Comparison of ENCODE assay signal across 18 cellular contexts in the genomic region with DNA sequence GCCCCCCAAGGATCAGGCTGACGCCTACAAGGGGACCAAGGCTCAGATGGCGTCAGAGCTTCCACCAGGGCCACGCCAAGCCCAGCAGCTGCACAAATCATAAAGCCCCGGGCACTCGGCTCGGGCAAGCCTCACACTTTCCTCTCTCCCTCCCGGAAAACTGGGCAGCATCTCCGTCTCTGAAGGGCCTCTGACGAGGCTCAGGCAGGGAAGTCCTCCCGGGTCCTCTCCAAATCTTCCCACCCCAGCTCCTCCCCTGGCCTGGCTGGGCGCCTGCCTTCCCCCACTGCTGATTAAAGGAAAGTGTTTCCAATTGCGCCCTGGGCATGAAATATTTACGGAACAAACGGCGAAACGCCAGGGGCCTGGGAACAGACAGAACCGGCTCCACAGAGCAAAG. TPM values are rescaled to one million over a fixed set of nuclear protein-coding genes. Genes with fewer than 3 reads are reported as not detected.
A peak's percentile ranks its signal among the peaks of the same experiment; 100 is the strongest.
DNase-seq lines count a peak whose midpoint lies in the region; ATAC-seq, FAIRE-seq and TF ChIP-seq lines count a peak whose summit lies in the region.
"Had no signal": no experiment of that assay in that cellular context is flagged by ENCODE, and none has a peak within 500 bp of the region (broad histone marks: within the 10 kb centered on the region; RNA-seq: fewer than 3 reads in every experiment).

No MANE protein-coding gene starts in this region.

- in situ Hi-C loops in GM13976 (cut with MboI; ENCODE audit: low sequenced_read_pairs, unreplicated experiment) = no loop called here

- TF ChIP-seq CTCF in keratinocyte (optimal IDR thresholded peaks at IDR 0.05 in 1 of 3, IDR thresholded peaks at IDR 0.05 in 1 of 3, conservative IDR thresholded peaks at IDR 0.05 in 1 of 3; ENCODE audit: extremely low read depth in 1 of 3, insufficient read depth in 2 of 3, low read length in 3 of 3) (no peak), GM10266 (IDR thresholded peaks at IDR 0.05; ENCODE audit: control insufficient read depth, insufficient read depth, low read depth, missing control alignments) (no peak), GM13976 (IDR thresholded peaks at IDR 0.05; ENCODE audit: borderline replicate concordance, control extremely low read depth, extremely low read depth, insufficient read depth, missing control alignments) (no peak)

- peaks cover 47% of the 10 kb centered on the region for H3K79me2 ChIP-seq in keratinocyte (ENCODE audit: control insufficient read depth, insufficient read depth, low read length)

- H3K27me3 ChIP-seq in keratinocyte (ENCODE audit: control insufficient read depth, extremely low read depth, insufficient read depth, low read length) (no peaks in the 10 kb centered on the region), stomach smooth muscle (ENCODE audit: control insufficient read depth in 1 of 2, insufficient read depth in 2 of 2, low read length in 2 of 2) (no peaks in the 10 kb centered on the region)
- H3K27me3 ChIP-seq: upper lobe of right lung had no signal

- intact Hi-C loops in activated CD4-positive, alpha-beta T cell treated with anti-CD3 and anti-CD28 coated beads, Interleukin-2, amount 10 ng/mL, durations not matched to agents 24 days and 14 days (cut with micrococcal nuclease) = loop anchor here (5.0 to 10.0 kb wide), 2 partner anchors 418 to 471 kb away; partner anchors contain the start of gene ZNF778

- no peaks in the 10 kb centered on the region for H3K27me3 Mint-ChIP-seq in activated CD4-positive, alpha-beta T cell treated with anti-CD3 and anti-CD28 coated beads, Interleukin-2, amount 10 ng/mL, durations not matched to agents 7 days and 5 days
- H3K27me3 Mint-ChIP-seq in activated CD4-positive, alpha-beta T cell treated with anti-CD3 and anti-CD28 coated beads, Interleukin-2, amount 10 ng/mL, durations not matched to agents 24 days and 14 days = no peaks in the 10 kb centered on the region
- no peaks in the 10 kb centered on the region for H3K27me3 Mint-ChIP-seq in activated T-helper 17 cell treated with anti-CD3 and anti-CD28 coated beads, Interleukin-2, amount 50 U/mL, for 72 hours

- no peak overlapping the region for H3K27ac ChIP-seq in keratinocyte (ENCODE audit: control insufficient read depth, insufficient read depth, low read length)
- peak overlapping the region; percentile 86 for H3K27ac ChIP-seq in stomach smooth muscle (ENCODE audit: low read length)
- H3K27ac ChIP-seq: upper lobe of right lung had no signal

- H4K20me1 ChIP-seq in keratinocyte (ENCODE audit: control insufficient read depth, extremely low read depth, insufficient read depth, low read length) = peaks cover 33% of the 10 kb centered on the region

- H3K4me1 ChIP-seq in keratinocyte (ENCODE audit: control insufficient read depth, extremely low read depth, insufficient read depth, low read length) (peaks cover 4% of the 10 kb centered on the region), stomach smooth muscle (ENCODE audit: control insufficient read depth, insufficient read depth, low read length) (peaks cover 58% of the 10 kb centered on the region)

- DNase-seq in activated CD4-positive, alpha-beta T cell treated with anti-CD3 and anti-CD28 coated beads, Interleukin-2, amount 10 ng/mL, durations not matched to agents 7 days and 5 days = no peak
- DNase-seq in activated CD4-positive, alpha-beta T cell treated with anti-CD3 and anti-CD28 coated beads, Interleukin-2, amount 10 ng/mL, durations not matched to agents 24 days and 14 days = no peak
- DNase-seq in keratinocyte (ENCODE audit: low read depth, low spot score) (no peak), GM10266 (ENCODE audit: extremely low spot score) (no peak), GM13976 (ENCODE audit: low spot score) (no peak)
- DNase-seq: activated CD4-positive, alpha-beta T cell treated with anti-CD3 and anti-CD28 coated beads for 48 hours; activated effector memory CD4-positive, alpha-beta T cell treated with anti-CD3 and anti-CD28 coated beads, Interleukin-2, amount 50 U/mL, for 16 hours; DMS79; lower lobe of right lung; MV-4-11; NCI-H226; occipital lobe; upper lobe of right lung had no signal

- H3K4me3 Mint-ChIP-seq in activated CD4-positive, alpha-beta T cell treated with anti-CD3 and anti-CD28 coated beads, Interleukin-2, amount 10 ng/mL, durations not matched to agents 7 days and 5 days = no peak overlapping the region
- H3K4me3 Mint-ChIP-seq in activated CD4-positive, alpha-beta T cell treated with anti-CD3 and anti-CD28 coated beads, Interleukin-2, amount 10 ng/mL, durations not matched to agents 24 days and 14 days = no peak overlapping the region
- peak overlapping the region; percentile 11 for H3K4me3 Mint-ChIP-seq in activated T-helper 17 cell treated with anti-CD3 and anti-CD28 coated beads, Interleukin-2, amount 50 U/mL, for 72 hours

- POLR2A ChIA-PET in activated CD4-positive, alpha-beta T cell treated with anti-CD3 and anti-CD28 coated beads, Interleukin-2, amount 10 ng/mL, durations not matched to agents 7 days and 5 days (lab: Charles Lee) = no interaction called here

- peak overlapping the region; percentile 3 for H3K9ac ChIP-seq in keratinocyte (ENCODE audit: control insufficient read depth, extremely low read depth, insufficient read depth, low read length)
- H3K9ac ChIP-seq in stomach smooth muscle (ENCODE audit: low read length in 2 of 2) = peak overlapping the region; percentile 36 to 51

- no peaks in the 10 kb centered on the region for H3K9me1 ChIP-seq in keratinocyte (ENCODE audit: control insufficient read depth, extremely low read depth, insufficient read depth, low read length)

- no peak overlapping the region for H2AFZ ChIP-seq in keratinocyte (ENCODE audit: control insufficient read depth, low read length)

- no peak for ATAC-seq in activated T-helper 17 cell treated with anti-CD3 and anti-CD28 coated beads, Interleukin-2, amount 50 U/mL, for 72 hours (replicated peaks)
- ATAC-seq in GM21360 (IDR thresholded peaks at IDR 0.05; ENCODE audit: unreplicated experiment) = no peak
- ATAC-seq: lower lobe of right lung, upper lobe of right lung had no signal

- CTCF ChIA-PET in activated CD4-positive, alpha-beta T cell treated with anti-CD3 and anti-CD28 coated beads, Interleukin-2, amount 10 ng/mL, durations not matched to agents 7 days and 5 days (lab: Charles Lee) = interaction anchor here (1.0 to 3.8 kb wide), 4 partner anchors 8 to 37 kb away, joined by 3 to 26 read pairs (median 4); no protein-coding TSS in a partner anchor

- H3K36me3 ChIP-seq in keratinocyte (ENCODE audit: control insufficient read depth in 2 of 2, extremely low read depth in 1 of 2, insufficient read depth in 2 of 2, low read length in 2 of 2) (peaks cover 18 to 24% of the 10 kb centered on the region in 2 experiments), stomach smooth muscle (ENCODE audit: control insufficient read depth in 2 of 2, insufficient read depth in 2 of 2, low read length in 2 of 2) (peaks cover 0 to 2% of the 10 kb centered on the region in 2 donors)
- H3K36me3 ChIP-seq: upper lobe of right lung had no signal

- no peaks in the 10 kb centered on the region for H3K9me3 ChIP-seq in keratinocyte (ENCODE audit: control insufficient read depth, low read depth, low read length)
- no peaks in the 10 kb centered on the region for H3K9me3 ChIP-seq in stomach smooth muscle (ENCODE audit: control insufficient read depth in 2 of 2, low read length in 2 of 2)
- H3K9me3 ChIP-seq: lower lobe of right lung, upper lobe of right lung had no signal

- peak overlapping the region; percentile 90 for H3K27ac Mint-ChIP-seq in activated CD4-positive, alpha-beta T cell treated with anti-CD3 and anti-CD28 coated beads, Interleukin-2, amount 10 ng/mL, durations not matched to agents 7 days and 5 days
- no peak overlapping the region for H3K27ac Mint-ChIP-seq in activated CD4-positive, alpha-beta T cell treated with anti-CD3 and anti-CD28 coated beads, Interleukin-2, amount 10 ng/mL, durations not matched to agents 24 days and 14 days
- H3K27ac Mint-ChIP-seq in activated T-helper 17 cell treated with anti-CD3 and anti-CD28 coated beads, Interleukin-2, amount 50 U/mL, for 72 hours = no peak overlapping the region

- FAIRE-seq in keratinocyte (lab: Jason Lieb, UNC) = no peak
- FAIRE-seq: bronchial epithelial cell, GM12878 had no signal

- no peak overlapping the region for H3K4me2 ChIP-seq in keratinocyte (ENCODE audit: control insufficient read depth, extremely low read depth, insufficient read depth, low read depth, low read length)

- H3K4me1 Mint-ChIP-seq in activated CD4-positive, alpha-beta T cell treated with anti-CD3 and anti-CD28 coated beads, Interleukin-2, amount 10 ng/mL, durations not matched to agents 7 days and 5 days = peaks cover 36% of the 10 kb centered on the region
- H3K4me1 Mint-ChIP-seq in activated CD4-positive, alpha-beta T cell treated with anti-CD3 and anti-CD28 coated beads, Interleukin-2, amount 10 ng/mL, durations not matched to agents 24 days and 14 days = peaks cover 23% of the 10 kb centered on the region
- H3K4me1 Mint-ChIP-seq in activated T-helper 17 cell treated with anti-CD3 and anti-CD28 coated beads, Interleukin-2, amount 50 U/mL, for 72 hours = peaks cover 5% of the 10 kb centered on the region

- H3K36me3 Mint-ChIP-seq in activated CD4-positive, alpha-beta T cell treated with anti-CD3 and anti-CD28 coated beads, Interleukin-2, amount 10 ng/mL, durations not matched to agents 7 days and 5 days (ENCODE audit: low read depth) = peaks cover 3% of the 10 kb centered on the region
- H3K36me3 Mint-ChIP-seq in activated CD4-positive, alpha-beta T cell treated with anti-CD3 and anti-CD28 coated beads, Interleukin-2, amount 10 ng/mL, durations not matched to agents 24 days and 14 days (ENCODE audit: low read depth) = peaks cover 5% of the 10 kb centered on the region
- peaks cover 2% of the 10 kb centered on the region for H3K36me3 Mint-ChIP-seq in activated T-helper 17 cell treated with anti-CD3 and anti-CD28 coated beads, Interleukin-2, amount 50 U/mL, for 72 hours (ENCODE audit: low read depth)

- H3K4me3 ChIP-seq in keratinocyte (ENCODE audit: control insufficient read depth in 2 of 3, extremely low read depth in 1 of 3, insufficient read depth in 2 of 3, low read depth in 1 of 3, low read length in 3 of 3) = no peak overlapping the region
- peak overlapping the region in 1 of 2 donors; percentile 15 for H3K4me3 ChIP-seq in stomach smooth muscle (ENCODE audit: low read length in 2 of 2)
- H3K4me3 ChIP-seq: GM12878, lower lobe of right lung, upper lobe of right lung had no signal

- no peaks in the 10 kb centered on the region for H3K9me3 Mint-ChIP-seq in activated CD4-positive, alpha-beta T cell treated with anti-CD3 and anti-CD28 coated beads, Interleukin-2, amount 10 ng/mL, durations not matched to agents 7 days and 5 days
- H3K9me3 Mint-ChIP-seq in activated CD4-positive, alpha-beta T cell treated with anti-CD3 and anti-CD28 coated beads, Interleukin-2, amount 10 ng/mL, durations not matched to agents 24 days and 14 days = no peaks in the 10 kb centered on the region
- no peaks in the 10 kb centered on the region for H3K9me3 Mint-ChIP-seq in activated T-helper 17 cell treated with anti-CD3 and anti-CD28 coated beads, Interleukin-2, amount 50 U/mL, for 72 hours

- dilution Hi-C loops in keratinocyte (cut with MboI; ENCODE audit: extremely low pct_ligation_motif_present, low sequenced_read_pairs) = no loop called here

RNA-seq across cellular contexts. Expression of gene PIEZO1, which starts 38.5 kb away (rescaled TPM):
- total RNA-seq in activated CD4-positive, alpha-beta T cell treated with anti-CD3 and anti-CD28 coated beads, Interleukin-2, amount 10 ng/mL, durations not matched to agents 7 days and 5 days = 100 to 1,000 TPM; 239 to 303 TPM
- 219 and 226 TPM in 2 replicates for total RNA-seq in activated CD4-positive, alpha-beta T cell treated with anti-CD3 and anti-CD28 coated beads, Interleukin-2, amount 10 ng/mL, durations not matched to agents 24 days and 14 days
- 100 to 1,000 TPM; 197 to 326 TPM for total RNA-seq in activated T-helper 17 cell treated with anti-CD3 and anti-CD28 coated beads, Interleukin-2, amount 50 U/mL, for 72 hours
- polyA plus RNA-seq in keratinocyte = 62.8 to 136 TPM (median 120 TPM) in 3 replicates
- polyA plus RNA-seq in keratinocyte (2011; ENCODE audit: low read depth) = 56.5 TPM
- 29.9 and 72.0 TPM in 2 replicates for polyA plus RNA-seq in keratinocyte (2011; cell fraction: cytosol; rRNA removed)
- 489 and 583 TPM in 2 replicates for polyA plus RNA-seq in keratinocyte (2011; cell fraction: nucleus; rRNA removed)
- polyA plus RNA-seq in keratinocyte (2012; ENCODE audit: low replicate concordance) = 161 and 179 TPM in 2 replicates
- polyA minus RNA-seq in keratinocyte = 202 to 895 TPM (median 206 TPM) in 3 replicates
- 161 TPM for polyA minus RNA-seq in keratinocyte (2011; cell fraction: cytosol; rRNA and poly(A)+ RNA removed)
- polyA minus RNA-seq in keratinocyte (2011; cell fraction: nucleus; rRNA and poly(A)+ RNA removed) = 459 and 543 TPM in 2 replicates

RNA-seq across cellular contexts. Expression of gene CTU2, which starts 40.2 kb away (rescaled TPM):
- 10 to 100 TPM; 20.5 to 27.2 TPM for total RNA-seq in activated CD4-positive, alpha-beta T cell treated with anti-CD3 and anti-CD28 coated beads, Interleukin-2, amount 10 ng/mL, durations not matched to agents 7 days and 5 days
- 68.8 and 69.9 TPM in 2 replicates for total RNA-seq in activated CD4-positive, alpha-beta T cell treated with anti-CD3 and anti-CD28 coated beads, Interleukin-2, amount 10 ng/mL, durations not matched to agents 24 days and 14 days
- 10 to 100 TPM; 19.8 to 31.8 TPM for total RNA-seq in activated T-helper 17 cell treated with anti-CD3 and anti-CD28 coated beads, Interleukin-2, amount 50 U/mL, for 72 hours
- polyA plus RNA-seq in keratinocyte = 6.3 to 10.0 TPM (median 7.4 TPM) in 3 replicates
- polyA plus RNA-seq in keratinocyte (2011; ENCODE audit: low read depth) = 13.6 TPM
- polyA plus RNA-seq in keratinocyte (2011; cell fraction: cytosol; rRNA removed) = 2.6 and 8.7 TPM in 2 replicates
- 8.2 and 11.1 TPM in 2 replicates for polyA plus RNA-seq in keratinocyte (2011; cell fraction: nucleus; rRNA removed)
- polyA plus RNA-seq in keratinocyte (2012; ENCODE audit: low replicate concordance) = 12.3 and 14.6 TPM in 2 replicates
- 5.0 to 9.6 TPM (median 5.2 TPM) in 3 replicates for polyA minus RNA-seq in keratinocyte
- 29.7 TPM for polyA minus RNA-seq in keratinocyte (2011; cell fraction: cytosol; rRNA and poly(A)+ RNA removed)
- 6.5 and 7.2 TPM in 2 replicates for polyA minus RNA-seq in keratinocyte (2011; cell fraction: nucleus; rRNA and poly(A)+ RNA removed)

RNA-seq across cellular contexts. Expression of gene RNF166, which starts 40.3 kb away (rescaled TPM):
- 100 to 1,000 TPM; 214 to 234 TPM for total RNA-seq in activated CD4-positive, alpha-beta T cell treated with anti-CD3 and anti-CD28 coated beads, Interleukin-2, amount 10 ng/mL, durations not matched to agents 7 days and 5 days
- total RNA-seq in activated CD4-positive, alpha-beta T cell treated with anti-CD3 and anti-CD28 coated beads, Interleukin-2, amount 10 ng/mL, durations not matched to agents 24 days and 14 days = 47.3 and 49.7 TPM in 2 replicates
- total RNA-seq in activated T-helper 17 cell treated with anti-CD3 and anti-CD28 coated beads, Interleukin-2, amount 50 U/mL, for 72 hours = 100 to 1,000 TPM in 1 of 2 donors, 10 to 100 TPM in 1; 57.1 to 119 TPM
- 3.2 to 4.7 TPM (median 3.4 TPM) in 3 replicates for polyA plus RNA-seq in keratinocyte
- 3.3 TPM for polyA plus RNA-seq in keratinocyte (2011; ENCODE audit: low read depth)
- 2.1 and 4.6 TPM in 2 replicates for polyA plus RNA-seq in keratinocyte (2011; cell fraction: cytosol; rRNA removed)
- polyA plus RNA-seq in keratinocyte (2011; cell fraction: nucleus; rRNA removed) = 5.0 and 8.5 TPM in 2 replicates
- 4.0 and 4.4 TPM in 2 replicates for polyA plus RNA-seq in keratinocyte (2012; ENCODE audit: low replicate concordance)
- polyA minus RNA-seq in keratinocyte = 2.0 to 8.1 TPM (median 2.4 TPM) in 3 replicates
- polyA minus RNA-seq in keratinocyte (2011; cell fraction: cytosol; rRNA and poly(A)+ RNA removed) = 10.2 TPM
- 3.8 and 4.0 TPM in 2 replicates for polyA minus RNA-seq in keratinocyte (2011; cell fraction: nucleus; rRNA and poly(A)+ RNA removed)

RNA-seq across cellular contexts. Expression of gene CDT1, which starts 57.1 kb away (rescaled TPM):
- 100 to 1,000 TPM; 113 to 119 TPM for total RNA-seq in activated CD4-positive, alpha-beta T cell treated with anti-CD3 and anti-CD28 coated beads, Interleukin-2, amount 10 ng/mL, durations not matched to agents 7 days and 5 days
- 93.2 and 98.3 TPM in 2 replicates for total RNA-seq in activated CD4-positive, alpha-beta T cell treated with anti-CD3 and anti-CD28 coated beads, Interleukin-2, amount 10 ng/mL, durations not matched to agents 24 days and 14 days
- total RNA-seq in activated T-helper 17 cell treated with anti-CD3 and anti-CD28 coated beads, Interleukin-2, amount 50 U/mL, for 72 hours = 100 to 1,000 TPM in 1 of 2 donors, 10 to 100 TPM in 1; 96.6 to 141 TPM
- 1.0 to 4.9 TPM (median 2.0 TPM) in 3 replicates for polyA plus RNA-seq in keratinocyte
- 0.10 TPM for polyA plus RNA-seq in keratinocyte (2011; ENCODE audit: low read depth)
- polyA plus RNA-seq in keratinocyte (2011; cell fraction: cytosol; rRNA removed) = 0.94 and 4.1 TPM in 2 replicates
- 0.60 and 1.0 TPM in 2 replicates for polyA plus RNA-seq in keratinocyte (2011; cell fraction: nucleus; rRNA removed)
- polyA plus RNA-seq in keratinocyte (2012; ENCODE audit: low replicate concordance) = 0.55 and 7.5 TPM in 2 replicates
- polyA minus RNA-seq in keratinocyte = 0.30 to 9.4 TPM (median 4.0 TPM) in 3 replicates
- polyA minus RNA-seq in keratinocyte (2011; cell fraction: cytosol; rRNA and poly(A)+ RNA removed) = 5.9 TPM
- polyA minus RNA-seq in keratinocyte (2011; cell fraction: nucleus; rRNA and poly(A)+ RNA removed) = 1.2 and 2.5 TPM in 2 replicates
